ENCODE assay signal across 11 cellular contexts in the genomic region with DNA sequence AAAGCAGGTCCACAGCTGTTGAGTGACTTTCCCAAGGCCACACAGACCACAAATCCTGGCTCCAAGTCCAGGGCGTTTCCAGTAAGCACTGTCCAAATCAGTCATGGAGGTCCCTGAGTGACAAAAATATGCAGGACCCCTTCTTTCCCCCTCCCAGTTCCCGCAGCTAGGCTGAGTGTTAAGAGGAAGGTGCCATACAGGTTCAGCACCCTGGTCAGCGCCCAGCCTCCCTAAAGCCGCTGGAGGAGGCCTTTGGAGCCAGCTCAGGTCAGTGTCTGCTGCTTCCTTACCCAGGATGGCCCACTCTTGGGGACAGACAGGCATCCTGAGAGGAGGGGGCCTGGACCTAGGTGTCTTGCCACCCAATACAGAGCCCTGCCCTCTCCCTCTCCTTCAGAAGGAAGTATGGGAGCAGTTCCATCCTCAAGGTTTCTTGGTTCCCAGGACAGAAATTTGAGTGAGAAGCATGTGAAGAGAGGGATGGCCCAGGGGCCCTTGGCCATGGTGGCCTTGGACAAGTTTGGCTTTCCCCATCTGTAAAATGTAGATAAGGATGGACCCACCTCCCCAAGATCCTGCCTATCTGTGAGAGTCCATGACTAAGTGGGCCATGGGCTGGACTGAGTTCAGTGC. TPM values are rescaled to one million over a fixed set of nuclear protein-coding genes. Genes with fewer than 3 reads are reported as not detected.
A peak's percentile ranks its signal among the peaks of the same experiment; 100 is the strongest.
DNase-seq lines count a peak whose midpoint lies in the region; ATAC-seq and TF ChIP-seq lines count a peak whose summit lies in the region.
"Had no signal": no experiment of that assay in that cellular context is flagged by ENCODE, and none has a peak within 500 bp of the region (broad histone marks: within the 10 kb centered on the region; RNA-seq: fewer than 3 reads in every experiment).

No MANE protein-coding gene starts in this region.

- DNase-seq in A172 (ENCODE audit: low spot score), result peak; percentile 25
- DNase-seq in GM04504 (ENCODE audit: low read depth), result peak; percentile 10
- DNase-seq in SJCRH30, result peak; percentile 57 to 75
- peak; percentile 58 for DNase-seq in fibroblast of villous mesenchyme (ENCODE audit: low read depth)
- DNase-seq in NCI-H1436 treated with DMSO at 0.1 percent for 48 hours (lab: John Stamatoyannopoulos, UW), result no peak
- no peak for DNase-seq in putamen (ENCODE audit: low spot score)
- no peak for DNase-seq in uterus
- DNase-seq: COR-L47, T1000 had no signal

- intact Hi-C loops in uterus (cut with DNase I; ENCODE audit: low total_unique reads), result no loop called here

- no peaks in the 10 kb centered on the region for H3K9me3 ChIP-seq in SJCRH30 (replicated peaks)
- no peaks in the 10 kb centered on the region for H3K9me3 ChIP-seq in uterus
- H3K9me3 ChIP-seq: neutrophil had no signal

- H3K36me3 ChIP-seq in SJCRH30, result peaks cover 27% of the 10 kb centered on the region
- no peaks in the 10 kb centered on the region for H3K36me3 ChIP-seq in uterus

- H3K4me3 ChIP-seq in SJCRH30 (no peak overlapping the region), fibroblast of villous mesenchyme (ENCODE audit: low read depth, low read length) (no peak overlapping the region), uterus (no peak overlapping the region)

- no peak overlapping the region for H3K27ac ChIP-seq in SJCRH30
- no peak overlapping the region for H3K27ac ChIP-seq in uterus
- H3K27ac ChIP-seq: neutrophil had no signal

- no peak for TF ChIP-seq CTCF in fibroblast of villous mesenchyme (IDR thresholded peaks at IDR 0.05; ENCODE audit: insufficient read depth, low read depth, low read length)
- TF ChIP-seq CTCF in uterus (IDR thresholded peaks at IDR 0.05), result no peak

- H3K4me1 ChIP-seq in SJCRH30 (peaks cover 7% of the 10 kb centered on the region), uterus (no peaks in the 10 kb centered on the region)

- no peak for ATAC-seq in HG03571 (IDR thresholded peaks at IDR 0.05; ENCODE audit: unreplicated experiment)

- H3K27me3 ChIP-seq in SJCRH30 (no peaks in the 10 kb centered on the region), uterus (no peaks in the 10 kb centered on the region)
- H3K27me3 ChIP-seq: neutrophil had no signal

- no peak for TF ChIP-seq POLR2A in uterus (IDR thresholded peaks at IDR 0.05)

RNA-seq across cellular contexts. Expression of gene TMEM74B, which starts 13.2 kb away (rescaled TPM):
- 0.67 and 0.72 TPM in 2 replicates for total RNA-seq in A172 (2014; rRNA removed; shearing (Covaris generic))
- not detected in 2 replicates for total RNA-seq in SJCRH30 (2014; rRNA removed; shearing (Covaris generic))
- total RNA-seq in fibroblast of villous mesenchyme (not detected in 2 replicates), uterus (1 to 10 TPM in 2 of 4 donors, under 1 TPM in 1, not detected in 1; 0.49 to 2.0 (median 1.9) TPM)

RNA-seq across cellular contexts. Expression of gene C20orf202, which starts 31.7 kb away (rescaled TPM):
- total RNA-seq in A172 (2014; rRNA removed; shearing (Covaris generic)), result not detected in 2 replicates
- not detected in 2 replicates for total RNA-seq in SJCRH30 (2014; rRNA removed; shearing (Covaris generic))
- total RNA-seq in fibroblast of villous mesenchyme, result under 0.01 TPM in 1 of 2 replicates, not detected in the other
- total RNA-seq in uterus, result under 1 TPM in 2 of 4 donors, not detected in 2; 0.73 to 0.83 TPM

RNA-seq across cellular contexts. Expression of gene PSMF1, which starts 53.2 kb away (rescaled TPM):
- total RNA-seq in A172 (2014; rRNA removed; shearing (Covaris generic)), result 63.9 and 90.5 TPM in 2 replicates
- 49.8 and 52.2 TPM in 2 replicates for total RNA-seq in SJCRH30 (2014; rRNA removed; shearing (Covaris generic))
- 35.4 and 50.3 TPM in 2 replicates for total RNA-seq in fibroblast of villous mesenchyme
- 10 to 100 TPM; 11.5 to 91.6 (median 54.5) TPM for total RNA-seq in uterus

RNA-seq across cellular contexts. Expression of gene RAD21L1, which starts 54.3 kb away (rescaled TPM):
- 0.07 and 0.90 TPM in 2 replicates for total RNA-seq in A172 (2014; rRNA removed; shearing (Covaris generic))
- 0.28 TPM in 1 of 2 replicates, not detected in the other for total RNA-seq in SJCRH30 (2014; rRNA removed; shearing (Covaris generic))
- not detected in 2 replicates for total RNA-seq in fibroblast of villous mesenchyme
- total RNA-seq in uterus, result not detected

Comparison
In these comparisons a context has a peak if more than half of its experiments do, and no peak if none do; other contexts are left out.
1. DNase-seq: peak in A172 (single experiment), GM04504 (single experiment), SJCRH30 (2 of 2) and fibroblast of villous mesenchyme (single experiment); none in NCI-H1436 treated with DMSO at 0.1 percent for 48 hours (single experiment), putamen (single experiment) and uterus (0 of 2).